In genomic region chr11:17853280-17853679, GRCh38 we compare ENCODE assay signal across 36 cellular contexts.
"Had no signal": no experiment of that assay in that cellular context is flagged by ENCODE, and none has a peak within 500 bp of the region (broad histone marks: within the 10 kb centered on the region; RNA-seq: fewer than 3 reads in every experiment).

No MANE protein-coding gene starts in this region.

- H3K36me3 ChIP-seq: brain microvascular endothelial cell had no signal

- H3K36me3 Mint-ChIP-seq: activated CD8-positive, alpha-beta memory T cell treated with anti-CD3 and anti-CD28 coated beads, Interleukin-2, amount 10 ng/mL, durations not matched to agents 7 days and 5 days; activated naive CD4-positive, alpha-beta T cell treated with anti-CD3 and anti-CD28 coated beads, Interleukin-2, amount 50 U/mL, for 72 hours had no signal

- H3K27ac Mint-ChIP-seq: activated CD4-positive, alpha-beta T cell treated with anti-CD3 and anti-CD28 coated beads for 36 hours; activated CD8-positive, alpha-beta memory T cell treated with anti-CD3 and anti-CD28 coated beads, Interleukin-2, amount 10 ng/mL, durations not matched to agents 7 days and 5 days; activated CD8-positive, alpha-beta T cell treated with anti-CD3 and anti-CD28 coated beads, Interleukin-2, amount 10 ng/mL, durations not matched to agents 7 days and 5 days; activated naive CD4-positive, alpha-beta T cell treated with anti-CD3 and anti-CD28 coated beads, Interleukin-2, amount 10 ng/mL, durations not matched to agents 7 days and 5 days; activated naive CD4-positive, alpha-beta T cell treated with anti-CD3 and anti-CD28 coated beads, Interleukin-2, amount 50 U/mL, for 72 hours; activated naive CD8-positive, alpha-beta T cell treated with anti-CD3 and anti-CD28 coated beads, Interleukin-2, amount 10 ng/mL, durations not matched to agents 7 days and 5 days; activated T-helper 1 cell treated with anti-CD3 and anti-CD28 coated beads, Interleukin-12 subunit alpha, Interleukin-12 subunit beta, Interleukin-2, Interleukin-4 antibody, amounts not matched to agents 30 ng/mL and 10 ng/mL and 1 ng/mL, durations not matched to agents 14 hours and 24 hours and 36 hours; activated T-helper 2 cell treated with anti-CD3 and anti-CD28 coated beads, Interferon-gamma antibody, Interleukin-2, Interleukin-4, amounts not matched to agents 10 μg/mL and 5 μg/mL and 100 μg/mL, durations not matched to agents 14 hours and 24 hours and 36 hours; effector memory CD8-positive, alpha-beta T cell; T-helper 17 cell; T-helper 2 cell treated with Interferon-gamma antibody and Interleukin-4, amounts not matched to agents 5 μg/mL and 100 μg/mL, for 36 hours had no signal

- H3K4me1 ChIP-seq: esophagus squamous epithelium had no signal

- H3K4me3 ChIP-seq: esophagus squamous epithelium had no signal

- H3K27ac ChIP-seq: brain microvascular endothelial cell, epithelial cell of prostate, esophagus squamous epithelium had no signal

- ATAC-seq: activated CD4-positive, alpha-beta T cell treated with anti-CD3 and anti-CD28 coated beads for 36 hours; activated CD8-positive, alpha-beta memory T cell treated with anti-CD3 and anti-CD28 coated beads, Interleukin-2, amount 10 ng/mL, durations not matched to agents 7 days and 5 days; activated CD8-positive, alpha-beta T cell treated with anti-CD3 and anti-CD28 coated beads, Interleukin-2, amount 10 ng/mL, durations not matched to agents 7 days and 5 days; activated naive CD4-positive, alpha-beta T cell treated with anti-CD3 and anti-CD28 coated beads, Interleukin-2, amount 50 U/mL, for 72 hours; effector memory CD8-positive, alpha-beta T cell; T-helper 17 cell had no signal

- H3K9me3 Mint-ChIP-seq: activated naive CD4-positive, alpha-beta T cell treated with anti-CD3 and anti-CD28 coated beads, Interleukin-2, amount 10 ng/mL, durations not matched to agents 7 days and 5 days; activated naive CD4-positive, alpha-beta T cell treated with anti-CD3 and anti-CD28 coated beads, Interleukin-2, amount 50 U/mL, for 72 hours; activated naive CD8-positive, alpha-beta T cell treated with anti-CD3 and anti-CD28 coated beads, Interleukin-2, amount 10 ng/mL, durations not matched to agents 7 days and 5 days; activated T-helper 1 cell treated with anti-CD3 and anti-CD28 coated beads, Interleukin-12 subunit alpha, Interleukin-12 subunit beta, Interleukin-2, Interleukin-4 antibody, amounts not matched to agents 30 ng/mL and 10 ng/mL and 1 ng/mL, durations not matched to agents 14 hours and 24 hours and 36 hours; activated T-helper 2 cell treated with anti-CD3 and anti-CD28 coated beads, Interferon-gamma antibody, Interleukin-2, Interleukin-4, amounts not matched to agents 10 μg/mL and 5 μg/mL and 100 μg/mL, durations not matched to agents 14 hours and 24 hours and 36 hours; effector memory CD8-positive, alpha-beta T cell; T-helper 2 cell treated with Interferon-gamma antibody and Interleukin-4, amounts not matched to agents 5 μg/mL and 100 μg/mL, for 36 hours had no signal

- H3K27me3 ChIP-seq: brain microvascular endothelial cell, esophagus squamous epithelium had no signal

- H3K9me3 ChIP-seq: esophagus squamous epithelium had no signal

- DNase-seq: activated CD4-positive, alpha-beta T cell treated with anti-CD3 and anti-CD28 coated beads for 36 hours; activated CD4-positive, alpha-beta T cell treated with anti-CD3 and anti-CD28 coated beads, Interleukin-2, amount 50 U/mL, for 1 hour; activated CD4-positive, alpha-beta T cell treated with anti-CD3 and anti-CD28 coated beads, Interleukin-2, amount 50 U/mL, for 48 hours; activated CD4-positive, CD25-positive, alpha-beta regulatory T cell; activated CD4-positive, CD25-positive, alpha-beta regulatory T cell treated with anti-CD3 and anti-CD28 coated beads, Interleukin-2, amount 50 U/mL, for 72 hours; activated CD8-positive, alpha-beta memory T cell treated with anti-CD3 and anti-CD28 coated beads, Interleukin-2, amount 10 ng/mL, durations not matched to agents 7 days and 5 days; activated CD8-positive, alpha-beta memory T cell treated with anti-CD3 and anti-CD28 coated beads, Interleukin-2, amount 50 U/mL, for 4 hours; activated CD8-positive, alpha-beta T cell treated with anti-CD3 and anti-CD28 coated beads, Interleukin-2, amount 10 ng/mL, durations not matched to agents 7 days and 5 days; activated effector memory CD4-positive, alpha-beta T cell treated with anti-CD3 and anti-CD28 coated beads, Interleukin-2, amount 50 U/mL, for 16 hours; activated naive CD4-positive, alpha-beta T cell; activated naive CD4-positive, alpha-beta T cell treated with anti-CD3 and anti-CD28 coated beads, Interleukin-2, amount 10 ng/mL, durations not matched to agents 7 days and 5 days; activated naive CD8-positive, alpha-beta T cell treated with anti-CD3 and anti-CD28 coated beads, Interleukin-2, amount 10 ng/mL, durations not matched to agents 7 days and 5 days; activated T-cell treated with anti-CD3 and anti-CD28 coated beads, Interleukin-2, amount 50 U/mL, for 1 hour; activated T-cell treated with anti-CD3 and anti-CD28 coated beads, Interleukin-2, amount 50 U/mL, for 48 hours; amniotic stem cell; anterior cingulate cortex; brain microvascular endothelial cell; caudate nucleus; cortex of kidney; dermis blood vessel endothelial cell; effector CD4-positive, alpha-beta T cell; effector memory CD8-positive, alpha-beta T cell; esophagus squamous epithelium; foreskin melanocyte; head of caudate nucleus; hippocampal formation; T-helper 1 cell; T-helper 17 cell; T1000 had no signal

- H3K4me3 Mint-ChIP-seq: activated CD4-positive, alpha-beta T cell treated with anti-CD3 and anti-CD28 coated beads for 36 hours; activated CD8-positive, alpha-beta memory T cell treated with anti-CD3 and anti-CD28 coated beads, Interleukin-2, amount 10 ng/mL, durations not matched to agents 7 days and 5 days; activated CD8-positive, alpha-beta T cell treated with anti-CD3 and anti-CD28 coated beads, Interleukin-2, amount 10 ng/mL, durations not matched to agents 7 days and 5 days; activated naive CD4-positive, alpha-beta T cell treated with anti-CD3 and anti-CD28 coated beads, Interleukin-2, amount 10 ng/mL, durations not matched to agents 7 days and 5 days; activated naive CD8-positive, alpha-beta T cell treated with anti-CD3 and anti-CD28 coated beads, Interleukin-2, amount 10 ng/mL, durations not matched to agents 7 days and 5 days; activated T-helper 1 cell treated with anti-CD3 and anti-CD28 coated beads, Interleukin-12 subunit alpha, Interleukin-12 subunit beta, Interleukin-2, Interleukin-4 antibody, amounts not matched to agents 30 ng/mL and 10 ng/mL and 1 ng/mL, durations not matched to agents 14 hours and 24 hours and 36 hours; effector memory CD8-positive, alpha-beta T cell; T-helper 17 cell; T-helper 2 cell treated with Interferon-gamma antibody and Interleukin-4, amounts not matched to agents 5 μg/mL and 100 μg/mL, for 36 hours had no signal

- H3K27me3 Mint-ChIP-seq: activated CD4-positive, alpha-beta T cell treated with anti-CD3 and anti-CD28 coated beads for 36 hours; activated CD8-positive, alpha-beta memory T cell treated with anti-CD3 and anti-CD28 coated beads, Interleukin-2, amount 10 ng/mL, durations not matched to agents 7 days and 5 days; activated naive CD4-positive, alpha-beta T cell treated with anti-CD3 and anti-CD28 coated beads, Interleukin-2, amount 10 ng/mL, durations not matched to agents 7 days and 5 days; activated naive CD8-positive, alpha-beta T cell treated with anti-CD3 and anti-CD28 coated beads, Interleukin-2, amount 10 ng/mL, durations not matched to agents 7 days and 5 days; effector memory CD8-positive, alpha-beta T cell; T-helper 17 cell had no signal

- FAIRE-seq: astrocyte, colon had no signal
